8 cellular contexts compared by ENCODE assay signal in the genomic region with DNA sequence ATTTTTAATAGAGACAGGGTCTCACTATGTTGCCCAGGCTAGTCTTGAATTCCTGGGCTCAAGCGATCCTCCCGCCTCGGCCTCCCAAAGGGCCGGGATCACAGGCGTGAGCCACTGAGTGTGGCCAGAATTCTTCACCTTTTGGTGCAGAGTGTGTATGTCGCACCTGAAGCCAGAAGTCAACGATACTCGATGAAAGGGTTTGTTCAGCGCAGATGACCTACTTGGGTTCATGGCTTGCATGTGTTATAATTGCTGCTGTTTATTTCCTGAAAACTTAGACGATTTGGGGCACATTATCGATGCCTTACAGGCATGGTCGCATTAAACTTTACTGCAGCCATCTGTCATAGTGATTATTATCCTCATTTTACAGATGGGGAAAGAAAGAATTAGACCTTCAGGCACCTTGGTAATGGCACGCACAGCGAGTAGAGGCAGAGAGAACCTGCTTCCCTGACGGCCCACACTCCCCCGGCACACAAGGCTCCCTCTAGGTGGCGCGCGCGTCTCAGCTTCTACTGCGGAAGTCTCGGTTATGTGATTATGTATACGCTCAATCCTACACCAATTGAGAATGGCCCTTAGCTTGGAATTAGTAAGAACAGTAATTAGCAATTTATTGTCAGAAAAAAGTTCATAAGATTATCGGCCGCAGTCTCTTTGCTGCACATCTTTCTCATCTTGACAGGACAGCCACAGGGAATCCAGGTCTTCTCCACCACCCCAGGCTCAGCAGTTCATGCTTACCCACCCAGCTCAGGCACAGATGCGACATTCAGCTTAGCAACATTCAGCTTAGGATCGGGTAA.
DNase-seq lines count a peak whose midpoint lies in the region; ATAC-seq and TF ChIP-seq lines count a peak whose summit lies in the region.

No MANE protein-coding gene starts in this region.

- H3K9me2 ChIP-seq in hepatocyte (replicated peaks; ENCODE audit: insufficient read depth), result no peaks in the 10 kb centered on the region

- H3K9me3 ChIP-seq in hepatocyte (ENCODE audit: low read depth) (no peaks in the 10 kb centered on the region), sigmoid colon (no peaks in the 10 kb centered on the region)

- H2AFZ ChIP-seq in hepatocyte, result no peak overlapping the region

- H3K4me3 ChIP-seq in hepatocyte (no peak overlapping the region), sigmoid colon (peak overlapping the region in 2 of 4 donors; percentile 11 to 25)

- H3K27ac ChIP-seq in hepatocyte (peak overlapping the region; percentile 21), sigmoid colon (no peak overlapping the region)

- no peaks in the 10 kb centered on the region for H3K27me3 ChIP-seq in hepatocyte
- H3K27me3 ChIP-seq in sigmoid colon, result no peaks in the 10 kb centered on the region

- intact Hi-C loops in sigmoid colon (cut with DNase I), result loop anchor here (1.0 to 5.0 kb wide), 3 partner anchors 259 to 548 kb away; a partner anchor contains a TSS

- H4K20me1 ChIP-seq in hepatocyte (ENCODE audit: insufficient read depth, poor library complexity, severe bottlenecking), result no peaks in the 10 kb centered on the region

- no peak for TF ChIP-seq POLR2A in GM18505 (IDR thresholded peaks at IDR 0.05; ENCODE audit: borderline replicate concordance, extremely low read depth, insufficient read depth, insufficient read length)
- TF ChIP-seq POLR2A in sigmoid colon (IDR thresholded peaks at IDR 0.05), result no peak

- 32% methylated on average over 26 of the region's 27 CpGs for WGBS in hepatocyte (ENCODE audit: low lambda C conversion rate, missing lambda C conversion rate)
- 11 to 27% methylated on average over 27 of the region's 27 CpGs for WGBS in sigmoid colon, 2 donors

- peak; percentile 82 for ATAC-seq in GM18505 (IDR thresholded peaks at IDR 0.05; ENCODE audit: unreplicated experiment)
- ATAC-seq in HG02973 (IDR thresholded peaks at IDR 0.05; ENCODE audit: unreplicated experiment), result peak; percentile 70
- ATAC-seq in HG03025 (IDR thresholded peaks at IDR 0.05; ENCODE audit: low FRiP score, unreplicated experiment), result no peak

- H3K4me1 ChIP-seq in hepatocyte (ENCODE audit: insufficient read depth) (no peaks in the 10 kb centered on the region), sigmoid colon (peaks cover 0 to 13% (median 10%) of the 10 kb centered on the region in 4 donors)

- H3K36me3 ChIP-seq in hepatocyte (replicated peaks; ENCODE audit: insufficient read depth, low read depth) (no peaks in the 10 kb centered on the region), sigmoid colon (no peaks in the 10 kb centered on the region)

- TF ChIP-seq CTCF in hepatocyte (IDR thresholded peaks at IDR 0.05; ENCODE audit: poor library complexity), result peak; percentile 85
- TF ChIP-seq CTCF in sigmoid colon (IDR thresholded peaks at IDR 0.05), result peak; percentile 29 to 73 (median 56)

- TF ChIP-seq EP300 in sigmoid colon (IDR thresholded peaks at IDR 0.05), result no peak

- no peaks in the 10 kb centered on the region for H3K79me2 ChIP-seq in hepatocyte

- DNase-seq in NCI-H2029 treated with DMSO at 0.1 percent for 48 hours (lab: John Stamatoyannopoulos, UW), result peak; percentile 82
- peak; percentile 49 for DNase-seq in T-helper 22 cell (ENCODE audit: low read depth)
- peak in 56 of 58 donors; percentile 3 to 89 (median 58) for DNase-seq in anterior cingulate cortex (lab: John Stamatoyannopoulos, UW)
- peak; percentile 90 for DNase-seq in hepatocyte (ENCODE audit: low spot score)
- DNase-seq in sigmoid colon, result peak; percentile 86

- peak overlapping the region; percentile 63 for H3K4me2 ChIP-seq in hepatocyte
